ENCODE assay signal across 15 cellular contexts in the genomic region with DNA sequence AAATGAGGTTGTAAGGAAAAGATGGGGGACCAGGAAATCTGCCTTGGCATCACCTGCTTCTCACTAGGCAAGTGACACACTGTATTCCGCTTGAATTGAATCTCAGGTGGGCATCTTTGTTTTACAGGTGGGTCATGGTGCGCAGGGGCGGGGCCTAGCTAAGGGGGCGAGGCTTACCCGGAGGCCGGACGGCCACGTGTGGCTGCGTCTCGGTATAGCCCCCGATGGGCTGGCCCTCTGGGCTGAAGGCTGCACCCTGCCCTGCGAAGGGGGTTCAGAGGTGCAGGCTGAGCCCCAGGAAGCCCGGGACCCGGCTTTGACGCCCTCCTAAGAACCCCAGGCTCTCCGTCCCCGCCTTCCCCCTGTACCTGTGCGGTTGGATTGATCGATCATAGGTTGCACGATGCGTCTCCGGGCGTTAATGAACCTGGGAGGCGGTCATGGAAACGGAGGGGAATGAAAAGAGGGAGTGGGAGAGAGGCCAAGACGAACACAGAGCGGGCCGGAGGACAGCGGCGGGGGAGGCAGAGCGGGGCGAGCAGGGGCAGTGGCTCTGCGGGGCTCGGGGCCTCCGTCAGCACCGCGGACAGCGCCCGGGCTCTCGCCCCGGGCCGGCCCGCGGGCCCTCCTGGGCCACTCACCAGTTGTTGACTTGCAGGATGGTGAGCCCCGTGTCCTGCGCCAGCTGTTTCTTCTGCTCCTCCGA. TPM values are rescaled to one million over a fixed set of nuclear protein-coding genes. Genes with fewer than 3 reads are reported as not detected.
DNase-seq lines count a peak whose midpoint lies in the region; ATAC-seq, FAIRE-seq and TF ChIP-seq lines count a peak whose summit lies in the region.
"Had no signal": no experiment of that assay in that cellular context is flagged by ENCODE, and none has a peak within 500 bp of the region (broad histone marks: within the 10 kb centered on the region; RNA-seq: fewer than 3 reads in every experiment).

No MANE protein-coding gene starts in this region.

- in situ Hi-C loops in GM12878 (cut with MboI) = no loop called here

- ATAC-seq in GM12878 = peak; percentile 38; the same call in 2 of the 3 replicates
- ATAC-seq in lower lobe of right lung = peak; percentile 33 to 62
- ATAC-seq in HG03097 (IDR thresholded peaks at IDR 0.05; ENCODE audit: low FRiP score, unreplicated experiment) = no peak
- ATAC-seq in GM18517 (IDR thresholded peaks at IDR 0.05; ENCODE audit: unreplicated experiment) = no peak
- ATAC-seq: gastroesophageal sphincter had no signal

- intact Hi-C loops in GM12878 (cut with micrococcal nuclease; ENCODE audit: unreplicated experiment) = no loop called here
- intact Hi-C loops in lower lobe of right lung (cut with DNase I) = no loop called here

- no peak for TF ChIP-seq EP300 in GM12878 (IDR thresholded peaks at IDR 0.05; ENCODE audit: borderline replicate concordance in 1 of 2, control insufficient read depth in 1 of 2, low read depth in 2 of 2, low read length in 2 of 2)

- H3K4me1 ChIP-seq in HEK293 (ENCODE audit: control insufficient read depth, insufficient read depth, low read length) (no peaks in the 10 kb centered on the region), GM12878 (ENCODE audit: control insufficient read depth, insufficient read depth, low read length) (no peaks in the 10 kb centered on the region), lower lobe of right lung (no peaks in the 10 kb centered on the region)
- H3K4me1 ChIP-seq: upper lobe of left lung had no signal

- RAD21 ChIA-PET in GM12878 (lab: Charles Lee; ENCODE audit: unreplicated experiment) = no interaction called here

- H3K9ac ChIP-seq in GM12878 (ENCODE audit: control insufficient read depth, insufficient read depth, low read length) = no peak overlapping the region

- H3K9me3 ChIP-seq in HEK293 (ENCODE audit: control insufficient read depth, insufficient read depth, low read depth, low read length) (no peaks in the 10 kb centered on the region), GM12878 (replicated peaks; ENCODE audit: control insufficient read depth, insufficient read depth, low read length) (no peaks in the 10 kb centered on the region), lower lobe of right lung (no peaks in the 10 kb centered on the region)
- H3K9me3 ChIP-seq: gastroesophageal sphincter, upper lobe of left lung had no signal

- H3K27ac ChIP-seq in HEK293 (ENCODE audit: extremely low read depth, low read depth, low read length) (no peak overlapping the region), GM12878 (ENCODE audit: control insufficient read depth, insufficient read depth) (no peak overlapping the region), lower lobe of right lung (no peak overlapping the region)
- H3K27ac ChIP-seq: gastroesophageal sphincter, upper lobe of left lung had no signal

- no peaks in the 10 kb centered on the region for H4K20me1 ChIP-seq in GM12878 (ENCODE audit: control insufficient read depth, insufficient read depth)

- H3K79me2 ChIP-seq in GM12878 (ENCODE audit: control insufficient read depth, insufficient read depth, low read length) = no peaks in the 10 kb centered on the region

- DNase-seq in D721Med (ENCODE audit: insufficient read length, low spot score) = peak; percentile 10
- DNase-seq in GM12878 (ENCODE audit: low read depth, low spot score) = no peak
- DNase-seq in lower lobe of right lung = no peak
- DNase-seq in HK-2 (ENCODE audit: unreplicated experiment) = no peak
- DNase-seq in NCI-H526 (lab: John Stamatoyannopoulos, UW) = no peak
- DNase-seq: activated CD4-positive, CD25-positive, alpha-beta regulatory T cell treated with anti-CD3 and anti-CD28 coated beads, Interleukin-2, amount 50 U/mL, for 72 hours; activated effector memory CD4-positive, alpha-beta T cell treated with anti-CD3 and anti-CD28 coated beads, Interleukin-2, amount 50 U/mL, for 16 hours; NCI-H187; SHP77 had no signal

- CTCF ChIA-PET in HEK293 (lab: Yijun Ruan, JAX) (no interaction called here), GM12878 (lab: Yijun Ruan, JAX) (no interaction called here)

- no peaks in the 10 kb centered on the region; a peak in 1 of 4 replicates for H3K27me3 ChIP-seq in GM12878 (replicated peaks in 1 of 2; ENCODE audit: control insufficient read depth in 2 of 2, insufficient read depth in 2 of 2, low read length in 1 of 2)
- H3K27me3 ChIP-seq in lower lobe of right lung (ENCODE audit: low read depth) = peaks cover 33% of the 10 kb centered on the region

- no TSS peak for BruUV-seq in GM12878 (replicated peaks; lab: Mats Ljungman, UMichigan)

- H2AFZ ChIP-seq in GM12878 (ENCODE audit: control insufficient read depth, low read depth, low read length) = no peak overlapping the region

- POLR2A ChIA-PET in HEK293 (lab: Yijun Ruan, JAX) = no interaction called here
- POLR2A ChIA-PET in GM12878 (lab: Charles Lee) = interaction anchor here (0.6 kb wide), 1 partner anchor 342 kb away, joined by 3 read pairs; no protein-coding TSS in a partner anchor

- peaks cover 0 to 8% of the 10 kb centered on the region in 2 experiments; a peak in 2 of 3 replicates for H3K36me3 ChIP-seq in HEK293 (ENCODE audit: control insufficient read depth in 2 of 2, insufficient read depth in 1 of 2, low read length in 2 of 2)
- no peaks in the 10 kb centered on the region for H3K36me3 ChIP-seq in GM12878 (ENCODE audit: control insufficient read depth in 2 of 2, insufficient read depth in 2 of 2, low read length in 1 of 2)
- H3K36me3 ChIP-seq in lower lobe of right lung = no peaks in the 10 kb centered on the region
- H3K36me3 ChIP-seq: upper lobe of left lung had no signal

- TF ChIP-seq CTCF in D721Med (IDR thresholded peaks at IDR 0.05; ENCODE audit: insufficient read depth, missing control alignments) (no peak), HEK293 (tag by site-specific recombination; IDR thresholded peaks at IDR 0.05) (no peak), GM12878 (IDR thresholded peaks at IDR 0.05 in 2 of 3, conservative IDR thresholded peaks at IDR 0.05 in 1 of 3; ENCODE audit: control insufficient read depth in 2 of 3, extremely low read depth in 1 of 3, insufficient read depth in 1 of 3, low read depth in 3 of 3, low read length in 3 of 3) (no peak), lower lobe of right lung (IDR thresholded peaks at IDR 0.05) (no peak)

- H3K4me2 ChIP-seq in GM12878 (ENCODE audit: control insufficient read depth, insufficient read depth) = no peak overlapping the region

- H3K4me3 ChIP-seq in HEK293 (ENCODE audit: low read depth, low read length) = no peak overlapping the region
- H3K4me3 ChIP-seq in GM12878 = no peak overlapping the region
- no peak overlapping the region for H3K4me3 ChIP-seq in lower lobe of right lung
- H3K4me3 ChIP-seq: gastroesophageal sphincter, upper lobe of left lung had no signal

- FAIRE-seq in D721Med (lab: Jason Lieb, UNC) (no peak), GM12878 (lab: Jason Lieb, UNC) (no peak)
- FAIRE-seq: colon had no signal

- TF ChIP-seq RAD21 in GM12878 (IDR thresholded peaks at IDR 0.05; ENCODE audit: insufficient read depth, low read depth, low read length) = no peak

- SMC1A ChIA-PET in GM12878 (lab: Charles Lee; ENCODE audit: uncharacterized antibody, unreplicated experiment) = no interaction called here

- 29% methylated on average over 43 of the region's 47 CpGs for WGBS in GM12878 (ENCODE audit: insufficient coverage, insufficient replicate concordance, low lambda C conversion rate, missing lambda C conversion rate)

- TF ChIP-seq POLR2A in GM12878 (IDR thresholded peaks at IDR 0.05; ENCODE audit: low read depth, low read length) = no peak

TF ChIP-seq in HEK293, 187 proteins besides CTCF, POLR2A, EP300 and RAD21 (continues in another document):
- no peak for TF ChIP-seq MZF1 (tag by site-specific recombination; IDR thresholded peaks at IDR 0.05; ENCODE audit: borderline replicate concordance)

TF ChIP-seq in GM12878, 131 proteins besides CTCF, POLR2A, EP300 and RAD21 (continues in another document):
- no peak for TF ChIP-seq ZZZ3 (IDR thresholded peaks at IDR 0.05; ENCODE audit: control insufficient read depth, insufficient read length, low read depth)

RNA-seq across cellular contexts. Expression of gene MEIS3, which starts 12.5 kb away (rescaled TPM):
- total RNA-seq in GM12878 (2013; cell fraction: nucleolus; rRNA removed) = not detected in 2 replicates
- total RNA-seq in GM12878 (2014; rRNA removed) = not detected in 2 replicates
- not detected in 2 replicates for total RNA-seq in GM12878 (2014; rRNA removed; fragmentation: Illumina TruSeq; extraction: Trizol)
- total RNA-seq in GM12878 (2021) = 0.21 TPM in 1 of 2 replicates, not detected in the other
- polyA plus RNA-seq in GM12878 (2011; ENCODE audit: low read depth) = not detected
- polyA plus RNA-seq in GM12878 (2011; rRNA removed) = 0.05 TPM in 1 of 2 replicates, not detected in the other
- 0.13 TPM in 1 of 2 replicates, not detected in the other for polyA plus RNA-seq in GM12878 (2011; cell fraction: cytosol; rRNA removed)
- 0.07 TPM in 1 of 2 replicates, not detected in the other for polyA plus RNA-seq in GM12878 (2011; cell fraction: nucleus; rRNA removed)
- not detected in 2 replicates for polyA plus RNA-seq in GM12878 (2012)
- not detected in 2 replicates for polyA plus RNA-seq in GM12878 (2014; fragmentation: Illumina TruSeq; extraction: Trizol)
- not detected for polyA plus RNA-seq in GM12878 (2014; fragmentation: Nextera tagmentation; extraction: Ambion mirVana)
- polyA plus RNA-seq in GM12878 (2014; rRNA removed) = not detected in 2 replicates
- polyA plus RNA-seq in GM12878 (2016; fragmentation: Nextera tagmentation; extraction: Ambion mirVana) = under 1 TPM in 1 of 2 experiments, not detected in 1; 0.23 TPM
- not detected in 2 replicates for polyA minus RNA-seq in GM12878 (2011; rRNA and poly(A)+ RNA removed)
- polyA minus RNA-seq in GM12878 (2011; cell fraction: cytosol; rRNA and poly(A)+ RNA removed) = not detected in 2 replicates
- polyA minus RNA-seq in GM12878 (2011; cell fraction: nucleus; rRNA and poly(A)+ RNA removed) = not detected in 2 replicates
- 5.3 TPM for total RNA-seq in lower lobe of right lung

RNA-seq across cellular contexts. Expression of gene DHX34, which starts 57.7 kb away (rescaled TPM):
- total RNA-seq in GM12878 (2013; cell fraction: nucleolus; rRNA removed) = 56.8 and 61.6 TPM in 2 replicates
- total RNA-seq in GM12878 (2014; rRNA removed) (11.1 and 15.9 TPM in 2 replicates), GM12878 (2014; rRNA removed; fragmentation: Illumina TruSeq; extraction: Trizol) (5.6 and 5.7 TPM in 2 replicates), GM12878 (2021) (14.3 and 16.9 TPM in 2 replicates), lower lobe of right lung (14.5 TPM)
- 2.8 TPM for polyA plus RNA-seq in GM12878 (2011; ENCODE audit: low read depth)
- polyA plus RNA-seq in GM12878 (2011; rRNA removed) (2.6 and 5.9 TPM in 2 replicates), GM12878 (2014; fragmentation: Illumina TruSeq; extraction: Trizol) (2.3 and 5.5 TPM in 2 replicates), GM12878 (2014; fragmentation: Nextera tagmentation; extraction: Ambion mirVana) (under 1 TPM; 0.19 to 0.37 TPM), GM12878 (2014; rRNA removed) (15.2 and 19.3 TPM in 2 replicates), GM12878 (2016; fragmentation: Nextera tagmentation; extraction: Ambion mirVana) (10 to 100 TPM; 15.7 to 16.7 TPM)
- polyA plus RNA-seq in GM12878 (2011; cell fraction: cytosol; rRNA removed) = 6.4 and 10.5 TPM in 2 replicates
- 58.1 and 60.3 TPM in 2 replicates for polyA plus RNA-seq in GM12878 (2011; cell fraction: nucleus; rRNA removed)
- polyA plus RNA-seq in GM12878 (2012) = 7.0 and 10.0 TPM in 2 replicates
- 6.4 and 12.9 TPM in 2 replicates for polyA minus RNA-seq in GM12878 (2011; rRNA and poly(A)+ RNA removed)
- 6.5 and 6.7 TPM in 2 replicates for polyA minus RNA-seq in GM12878 (2011; cell fraction: cytosol; rRNA and poly(A)+ RNA removed)
- polyA minus RNA-seq in GM12878 (2011; cell fraction: nucleus; rRNA and poly(A)+ RNA removed) = 15.4 and 23.4 TPM in 2 replicates

Comparison
In these comparisons a context has a peak if more than half of its experiments do, and no peak if none do; other contexts are left out.
1. ATAC-seq: peak in GM12878 (single experiment) and lower lobe of right lung (2 of 2); none in HG03097 (single experiment) and GM18517 (single experiment).